11 cellular contexts compared by ENCODE assay signal in genomic region chr2:138071720-138072719, GRCh38.
A peak's percentile ranks its signal among the peaks of the same experiment; 100 is the strongest.
DNase-seq lines count a peak whose midpoint lies in the region; ATAC-seq, FAIRE-seq and TF ChIP-seq lines count a peak whose summit lies in the region.
"Had no signal": no experiment of that assay in that cellular context is flagged by ENCODE, and none has a peak within 500 bp of the region (broad histone marks: within the 10 kb centered on the region; RNA-seq: fewer than 3 reads in every experiment).

No MANE protein-coding gene starts in this region.

- peaks cover 16% of the 10 kb centered on the region for H3K4me1 Mint-ChIP-seq in astrocyte (ENCODE audit: low read depth, unreplicated experiment)
- H3K4me1 Mint-ChIP-seq: activated CD4-positive, alpha-beta T cell treated with anti-CD3 and anti-CD28 coated beads for 36 hours had no signal

- H4K20me1 ChIP-seq in astrocyte (ENCODE audit: insufficient read depth, low read length) = no peaks in the 10 kb centered on the region

- H3K79me2 ChIP-seq in astrocyte (ENCODE audit: insufficient read depth, low read length) = no peaks in the 10 kb centered on the region

- H2AFZ ChIP-seq in astrocyte (ENCODE audit: low read depth, low read length) = no peak overlapping the region

- H3K4me1 ChIP-seq in astrocyte (ENCODE audit: insufficient read depth, low read length) = no peaks in the 10 kb centered on the region

- no peaks in the 10 kb centered on the region for H3K9me3 ChIP-seq in astrocyte (ENCODE audit: insufficient read depth, low read depth, low read length)

- no peak for TF ChIP-seq CTCF in astrocyte (IDR thresholded peaks at IDR 0.05; ENCODE audit: insufficient read depth, low read depth, low read length)

- H3K4me3 Mint-ChIP-seq in astrocyte (ENCODE audit: unreplicated experiment) = no peak overlapping the region
- H3K4me3 Mint-ChIP-seq: activated CD4-positive, alpha-beta T cell treated with anti-CD3 and anti-CD28 coated beads for 36 hours had no signal

- DNase-seq in H4 (ENCODE audit: low spot score) (peak; percentile 98), NCI-H2171 (lab: John Stamatoyannopoulos, UW) (peak; percentile 44), astrocyte (ENCODE audit: low read depth) (peak; percentile 88), occipital lobe (lab: John Stamatoyannopoulos, UW) (peak; percentile 11), globus pallidus (ENCODE audit: low spot score) (no peak), HUDEP-2 (lab: John Stamatoyannopoulos, UW; ENCODE audit: unreplicated experiment in 76 of 76) (no peak)
- DNase-seq: activated CD4-positive, alpha-beta T cell treated with anti-CD3 and anti-CD28 coated beads for 36 hours; cerebellar nuclear complex; NK-92 treated with Interleukin-12 subunit alpha and Interleukin-12 subunit beta, amount 100 ng/mL, for 24 hours had no signal

- no peak overlapping the region for H3K4me3 ChIP-seq in astrocyte (ENCODE audit: insufficient read depth, low read depth, low read length)

- ATAC-seq in HG02852 (IDR thresholded peaks at IDR 0.05; ENCODE audit: unreplicated experiment) = no peak
- ATAC-seq in GM18498 (IDR thresholded peaks at IDR 0.05; ENCODE audit: unreplicated experiment) = no peak
- ATAC-seq: activated CD4-positive, alpha-beta T cell treated with anti-CD3 and anti-CD28 coated beads for 36 hours had no signal

- peak overlapping the region; percentile 34 for H3K4me2 ChIP-seq in astrocyte (ENCODE audit: low read length)

- H3K36me3 ChIP-seq in astrocyte (ENCODE audit: insufficient read depth, low read length) = no peaks in the 10 kb centered on the region

- no peaks in the 10 kb centered on the region for H3K36me3 Mint-ChIP-seq in astrocyte (ENCODE audit: low read depth, unreplicated experiment)

- FAIRE-seq in astrocyte (lab: Jason Lieb, UNC) = no peak

- peak overlapping the region; percentile 24 for H3K27ac ChIP-seq in astrocyte (ENCODE audit: low read depth, low read length)

- no peaks in the 10 kb centered on the region for H3K27me3 ChIP-seq in astrocyte (ENCODE audit: insufficient read depth, low read length)

- no peaks in the 10 kb centered on the region for H3K27me3 Mint-ChIP-seq in astrocyte (ENCODE audit: low read depth, unreplicated experiment)
- H3K27me3 Mint-ChIP-seq: activated CD4-positive, alpha-beta T cell treated with anti-CD3 and anti-CD28 coated beads for 36 hours had no signal

- H3K9ac ChIP-seq in astrocyte (ENCODE audit: low read length) = no peak overlapping the region

- H3K27ac Mint-ChIP-seq in astrocyte (ENCODE audit: unreplicated experiment) = peak overlapping the region; percentile 0
- H3K27ac Mint-ChIP-seq: activated CD4-positive, alpha-beta T cell treated with anti-CD3 and anti-CD28 coated beads for 36 hours had no signal

- peaks cover 1% of the 10 kb centered on the region for H3K9me3 Mint-ChIP-seq in astrocyte (ENCODE audit: unreplicated experiment)

Comparison
In these comparisons a context has a peak if more than half of its experiments do, and no peak if none do; other contexts are left out.
1. DNase-seq: peak in H4 (single experiment), NCI-H2171 (single experiment), astrocyte (single experiment) and occipital lobe (single experiment); none in globus pallidus (single experiment) and HUDEP-2 (0 of 76).